ENCODE assay signal across 1 cellular context in the genomic region with DNA sequence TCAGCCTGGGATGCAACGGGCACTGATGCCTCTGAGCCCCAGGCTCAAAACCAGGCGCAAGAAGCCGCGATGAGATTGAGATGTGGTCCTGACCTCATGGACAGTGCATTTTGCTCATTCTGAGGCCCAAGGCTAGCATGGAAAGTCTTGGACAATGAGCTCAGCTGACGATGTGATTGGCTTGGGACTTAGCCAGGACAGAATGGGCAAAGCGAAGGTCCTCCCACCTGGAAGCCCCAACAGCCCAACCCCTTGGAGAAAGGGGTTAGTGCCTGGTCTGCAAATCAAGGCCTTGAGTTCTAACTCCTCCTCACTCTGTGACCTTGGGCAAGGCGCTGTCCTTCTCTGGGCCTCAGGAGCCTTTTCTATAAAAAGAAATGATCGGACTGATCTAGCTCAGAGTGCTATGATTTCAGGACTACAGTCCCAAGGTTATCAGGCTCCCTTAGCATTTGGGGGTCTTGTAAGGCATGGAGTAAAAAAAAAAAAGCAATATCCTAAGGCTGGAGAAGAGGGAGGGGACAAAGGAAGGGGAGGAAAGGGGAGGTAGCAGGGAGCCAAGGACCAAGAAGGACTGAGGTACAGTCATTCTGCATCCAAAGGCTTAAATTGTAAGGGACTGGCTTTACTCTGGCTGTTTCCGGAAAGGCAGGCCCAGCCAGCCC.
A peak's percentile ranks its signal among the peaks of the same experiment; 100 is the strongest.
TF ChIP-seq lines count a peak whose summit lies in the region.

No MANE protein-coding gene starts in this region.

TF ChIP-seq in K562, 482 proteins besides CTCF, POLR2A, EP300 and RAD21 (continues in another document):
- TF ChIP-seq ZNF77 (CRISPR knock-in tag; IDR thresholded peaks at IDR 0.05) (no peak), CBX2 (IDR thresholded peaks at IDR 0.05; ENCODE audit: insufficient read depth, low read length, poor library complexity, severe bottlenecking) (no peak), HDGF (IDR thresholded peaks at IDR 0.05) (0 out of 2 replicates have a peak, but pooled peaks have one; percentile 78), CSDE1 (IDR thresholded peaks at IDR 0.05) (peak in 1 of 2 experiments; percentile 34; a peak in 2 of 4 replicates), POLR2B (IDR thresholded peaks at IDR 0.05; ENCODE audit: low read depth, partially characterized antibody) (peak; percentile 48), DDX20 (tag; IDR thresholded peaks at IDR 0.05; ENCODE audit: low read depth) (no peak), ATF1 (CRISPR knock-in tag; IDR thresholded peaks at IDR 0.05) (no peak), ATF1 (tag; IDR thresholded peaks at IDR 0.05) (no peak), SMARCA5 (IDR thresholded peaks at IDR 0.05) (peak; percentile 36; the same call in 1 of the 2 replicates), DNMT1 (IDR thresholded peaks at IDR 0.05) (peak; percentile 19; the same call in 1 of the 2 replicates), ZFX (CRISPR knock-in tag; IDR thresholded peaks at IDR 0.05) (no peak), ZNF431 (CRISPR knock-in tag; IDR thresholded peaks at IDR 0.05) (peak; percentile 43; the same call in 1 of the 2 replicates), PKNOX1 (IDR thresholded peaks at IDR 0.05) (no peak), CBX5 (IDR thresholded peaks at IDR 0.05; ENCODE audit: borderline replicate concordance, low read depth) (no peak), SETDB1 (IDR thresholded peaks at IDR 0.05; ENCODE audit: low read length) (no peak), STAT6 (CRISPR knock-in tag; IDR thresholded peaks at IDR 0.05) (peak; percentile 44; the same call in 1 of the 2 replicates), CHAMP1 (IDR thresholded peaks at IDR 0.05) (no peak), NONO (IDR thresholded peaks at IDR 0.05; ENCODE audit: low read depth in 2 of 2, low read length in 1 of 2) (no peak), ZBTB33 (CRISPR knock-in tag; IDR thresholded peaks at IDR 0.05) (0 out of 2 replicates have a peak, but pooled peaks have one; percentile 21), KDM2B (CRISPR knock-in tag; IDR thresholded peaks at IDR 0.05) (no peak), RUNX1 (IDR thresholded peaks at IDR 0.05; ENCODE audit: low read depth) (no peak), PRPF4 (IDR thresholded peaks at IDR 0.05; ENCODE audit: insufficient read depth, low read depth, low read length, poor library complexity, severe bottlenecking) (no peak), ZFP36 (IDR thresholded peaks at IDR 0.05; ENCODE audit: low read depth, low read length, partially characterized antibody) (peak; percentile 47), MCM5 (IDR thresholded peaks at IDR 0.05; ENCODE audit: low read depth) (no peak), ELK1 (CRISPR knock-in tag; IDR thresholded peaks at IDR 0.05) (no peak), HMG20B (CRISPR knock-in tag; IDR thresholded peaks at IDR 0.05) (no peak), ZSCAN29 (IDR thresholded peaks at IDR 0.05) (no peak), ARHGAP35 (IDR thresholded peaks at IDR 0.05; ENCODE audit: partially characterized antibody) (peak; percentile 71), ZNF668 (CRISPR knock-in tag; IDR thresholded peaks at IDR 0.05) (no peak), WHSC1 (IDR thresholded peaks at IDR 0.05; ENCODE audit: low read length) (no peak), SUPT5H (IDR thresholded peaks at IDR 0.05) (0 out of 2 replicates have a peak, but pooled peaks have one; percentile 35), NR2F6 (CRISPR knock-in tag; IDR thresholded peaks at IDR 0.05) (no peak), RNF2 (IDR thresholded peaks at IDR 0.05) (no peak), ZNF449 (CRISPR knock-in tag; IDR thresholded peaks at IDR 0.05) (no peak), TOE1 (IDR thresholded peaks at IDR 0.05; ENCODE audit: borderline replicate concordance) (no peak), TOE1 (CRISPR knock-in tag; IDR thresholded peaks at IDR 0.05; ENCODE audit: borderline replicate concordance, low read depth) (no peak), ZKSCAN8 (CRISPR knock-in tag; IDR thresholded peaks at IDR 0.05) (0 out of 2 replicates have a peak, but pooled peaks have one; percentile 12), HINFP (tag; conservative IDR thresholded peaks at IDR 0.05; ENCODE audit: low read depth) (0 out of 2 replicates have a peak, but pooled peaks have one; percentile 44)
- TF ChIP-seq, protein P1, sequence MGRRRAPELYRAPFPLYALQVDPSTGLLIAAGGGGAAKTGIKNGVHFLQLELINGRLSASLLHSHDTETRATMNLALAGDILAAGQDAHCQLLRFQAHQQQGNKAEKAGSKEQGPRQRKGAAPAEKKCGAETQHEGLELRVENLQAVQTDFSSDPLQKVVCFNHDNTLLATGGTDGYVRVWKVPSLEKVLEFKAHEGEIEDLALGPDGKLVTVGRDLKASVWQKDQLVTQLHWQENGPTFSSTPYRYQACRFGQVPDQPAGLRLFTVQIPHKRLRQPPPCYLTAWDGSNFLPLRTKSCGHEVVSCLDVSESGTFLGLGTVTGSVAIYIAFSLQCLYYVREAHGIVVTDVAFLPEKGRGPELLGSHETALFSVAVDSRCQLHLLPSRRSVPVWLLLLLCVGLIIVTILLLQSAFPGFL (CRISPR knock-in tag; IDR thresholded peaks at IDR 0.05), result no peak
- TF ChIP-seq, protein P2, sequence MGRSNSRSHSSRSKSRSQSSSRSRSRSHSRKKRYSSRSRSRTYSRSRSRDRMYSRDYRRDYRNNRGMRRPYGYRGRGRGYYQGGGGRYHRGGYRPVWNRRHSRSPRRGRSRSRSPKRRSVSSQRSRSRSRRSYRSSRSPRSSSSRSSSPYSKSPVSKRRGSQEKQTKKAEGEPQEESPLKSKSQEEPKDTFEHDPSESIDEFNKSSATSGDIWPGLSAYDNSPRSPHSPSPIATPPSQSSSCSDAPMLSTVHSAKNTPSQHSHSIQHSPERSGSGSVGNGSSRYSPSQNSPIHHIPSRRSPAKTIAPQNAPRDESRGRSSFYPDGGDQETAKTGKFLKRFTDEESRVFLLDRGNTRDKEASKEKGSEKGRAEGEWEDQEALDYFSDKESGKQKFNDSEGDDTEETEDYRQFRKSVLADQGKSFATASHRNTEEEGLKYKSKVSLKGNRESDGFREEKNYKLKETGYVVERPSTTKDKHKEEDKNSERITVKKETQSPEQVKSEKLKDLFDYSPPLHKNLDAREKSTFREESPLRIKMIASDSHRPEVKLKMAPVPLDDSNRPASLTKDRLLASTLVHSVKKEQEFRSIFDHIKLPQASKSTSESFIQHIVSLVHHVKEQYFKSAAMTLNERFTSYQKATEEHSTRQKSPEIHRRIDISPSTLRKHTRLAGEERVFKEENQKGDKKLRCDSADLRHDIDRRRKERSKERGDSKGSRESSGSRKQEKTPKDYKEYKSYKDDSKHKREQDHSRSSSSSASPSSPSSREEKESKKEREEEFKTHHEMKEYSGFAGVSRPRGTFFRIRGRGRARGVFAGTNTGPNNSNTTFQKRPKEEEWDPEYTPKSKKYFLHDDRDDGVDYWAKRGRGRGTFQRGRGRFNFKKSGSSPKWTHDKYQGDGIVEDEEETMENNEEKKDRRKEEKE (IDR thresholded peaks at IDR 0.05; ENCODE audit: borderline replicate concordance in 1 of 2, control insufficient read depth in 1 of 2, low read depth in 2 of 2, low read length in 1 of 2), result no peak
- TF ChIP-seq, protein P3, sequence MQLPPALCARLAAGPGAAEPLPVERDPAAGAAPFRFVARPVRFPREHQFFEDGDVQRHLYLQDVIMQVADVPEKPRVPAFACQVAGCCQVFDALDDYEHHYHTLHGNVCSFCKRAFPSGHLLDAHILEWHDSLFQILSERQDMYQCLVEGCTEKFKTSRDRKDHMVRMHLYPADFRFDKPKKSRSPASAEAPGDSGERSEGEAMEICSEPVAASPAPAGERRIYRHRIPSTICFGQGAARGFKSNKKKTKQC (CRISPR knock-in tag; IDR thresholded peaks at IDR 0.05), result 0 out of 2 replicates have a peak, but pooled peaks have one; percentile 48
